29 cellular contexts compared by ENCODE assay signal in genomic region chr21:45178072-45178608, GRCh38.
"Had no signal": no experiment of that assay in that cellular context is flagged by ENCODE, and none has a peak within 500 bp of the region (broad histone marks: within the 10 kb centered on the region; RNA-seq: fewer than 3 reads in every experiment).

No MANE protein-coding gene starts in this region.

- H3K9me3 Mint-ChIP-seq: immature natural killer cell; naive thymus-derived CD8-positive, alpha-beta T cell; nephron; neural crest cell; stimulated activated effector memory CD8-positive, alpha-beta T cell treated with anti-CD3 and anti-CD28 coated beads, Interleukin-12 subunit alpha, Interleukin-12 subunit beta, amount 100 ng/mL, for 72 hours; stimulated activated naive CD8-positive, alpha-beta T cell treated with anti-CD3 and anti-CD28 coated beads, Interleukin-15, Interleukin-2, amounts not matched to agents 100 ng/mL and 50 ng/mL, for 24 hours had no signal

- H3K27ac ChIP-seq: left lung, lower lobe of right lung, neutrophil, ovary, prostate gland, spleen, suprapubic skin, thoracic aorta, tibial artery, upper lobe of right lung had no signal

- H3K4me3 ChIP-seq: left lung, lower lobe of right lung, ovary, prostate gland, spleen, suprapubic skin, thoracic aorta, tibial artery, upper lobe of right lung had no signal

- H3K27me3 Mint-ChIP-seq: naive thymus-derived CD8-positive, alpha-beta T cell; stimulated activated naive CD8-positive, alpha-beta T cell treated with anti-CD3 and anti-CD28 coated beads, Interleukin-15, Interleukin-2, amounts not matched to agents 100 ng/mL and 50 ng/mL, for 24 hours had no signal

- H3K27ac Mint-ChIP-seq: immature natural killer cell; nephron; stimulated activated effector memory CD8-positive, alpha-beta T cell treated with anti-CD3 and anti-CD28 coated beads, Interleukin-12 subunit alpha, Interleukin-12 subunit beta, amount 100 ng/mL, for 72 hours; stimulated activated naive CD8-positive, alpha-beta T cell treated with anti-CD3 and anti-CD28 coated beads, Interleukin-15, Interleukin-2, amounts not matched to agents 100 ng/mL and 50 ng/mL, for 24 hours had no signal

- H3K27me3 ChIP-seq: left lung, neutrophil, ovary, spleen, suprapubic skin, tibial artery, upper lobe of right lung had no signal

- H3K9me3 ChIP-seq: left lung, lower lobe of right lung, neutrophil, ovary, prostate gland, spleen, suprapubic skin, thoracic aorta, tibial artery, upper lobe of right lung had no signal

- H3K4me1 ChIP-seq: left lung, lower lobe of right lung, prostate gland, spleen, suprapubic skin, tibial artery, upper lobe of right lung had no signal

- ATAC-seq: left colon; left lung; lower lobe of right lung; naive thymus-derived CD8-positive, alpha-beta T cell; right cardiac atrium; sciatic nerve; stimulated activated effector memory CD8-positive, alpha-beta T cell treated with anti-CD3 and anti-CD28 coated beads, Interleukin-12 subunit alpha, Interleukin-12 subunit beta, amount 100 ng/mL, for 72 hours; upper lobe of right lung had no signal

- DNase-seq: hypothalamus; immature natural killer cell; kidney; left colon; left lung; lower lobe of right lung; mammary epithelial cell; mesenchymal stem cell; naive thymus-derived CD8-positive, alpha-beta T cell; occipital lobe; retina; right cardiac atrium; small intestine; spleen; stimulated activated CD4-positive, alpha-beta T cell treated with anti-CD3 and anti-CD28 coated beads, Interleukin-4, amount 100 ng/mL, for 24 hours; stimulated activated naive CD4-positive, alpha-beta T cell; tibial artery; trophoblast cell; upper lobe of right lung had no signal

- H3K4me3 Mint-ChIP-seq: immature natural killer cell; naive thymus-derived CD8-positive, alpha-beta T cell; nephron; neural crest cell; stimulated activated effector memory CD8-positive, alpha-beta T cell treated with anti-CD3 and anti-CD28 coated beads, Interleukin-12 subunit alpha, Interleukin-12 subunit beta, amount 100 ng/mL, for 72 hours; stimulated activated naive CD8-positive, alpha-beta T cell treated with anti-CD3 and anti-CD28 coated beads, Interleukin-15, Interleukin-2, amounts not matched to agents 100 ng/mL and 50 ng/mL, for 24 hours had no signal

- H3K36me3 ChIP-seq: ovary had no signal

- H3K4me1 Mint-ChIP-seq: immature natural killer cell; stimulated activated effector memory CD8-positive, alpha-beta T cell treated with anti-CD3 and anti-CD28 coated beads, Interleukin-12 subunit alpha, Interleukin-12 subunit beta, amount 100 ng/mL, for 72 hours had no signal
